Comparison of ENCODE assay signal across 8 cellular contexts in genomic region chr14:104799239-104799599, GRCh38. TPM values are rescaled to one million over a fixed set of nuclear protein-coding genes. Genes with fewer than 3 reads are reported as not detected.
DNase-seq lines count a peak whose midpoint lies in the region; ATAC-seq, FAIRE-seq and TF ChIP-seq lines count a peak whose summit lies in the region.

No MANE protein-coding gene starts in this region.

- intact Hi-C loops in left ventricle myocardium superior (cut with micrococcal nuclease) = no loop called here

- TF ChIP-seq CTCF in right atrium auricular region (IDR thresholded peaks at IDR 0.05) (no peak), H1 (IDR thresholded peaks at IDR 0.05; ENCODE audit: control extremely low read depth in 1 of 3, insufficient read depth in 1 of 3, low read depth in 1 of 3, low read length in 3 of 3) (no peak)

- H3K36me3 ChIP-seq in right atrium auricular region (no peaks in the 10 kb centered on the region), H1 (ENCODE audit: control insufficient read depth in 2 of 4, insufficient read depth in 4 of 4, low read length in 3 of 4) (no peaks in the 10 kb centered on the region), neuronal stem cell (replicated peaks in 1 of 2; ENCODE audit: control insufficient read depth in 2 of 2, insufficient read depth in 2 of 2, low read length in 2 of 2) (no peaks in the 10 kb centered on the region)

- FAIRE-seq in H1 (lab: Jason Lieb, UNC) = no peak

- H3K4me2 ChIP-seq in H1 (ENCODE audit: insufficient read depth in 1 of 2, low read depth in 2 of 2, low read length in 2 of 2) (peak overlapping the region; percentile 90 to 92), neuronal stem cell (ENCODE audit: insufficient read depth, low read length, poor library complexity, severe bottlenecking) (no peak overlapping the region)

- H3K23me2 ChIP-seq in H1 (ENCODE audit: low read depth, low read length) = peaks cover 23% of the 10 kb centered on the region

- ATAC-seq in left ventricle myocardium superior = no peak
- ATAC-seq in HG03025 (IDR thresholded peaks at IDR 0.05; ENCODE audit: low FRiP score, unreplicated experiment) = no peak
- ATAC-seq in GM21381 (IDR thresholded peaks at IDR 0.05; ENCODE audit: unreplicated experiment) = no peak
- ATAC-seq in HG03196 (IDR thresholded peaks at IDR 0.05; ENCODE audit: unreplicated experiment) = no peak

- POLR2A ChIA-PET in H1 (lab: Charles Lee; ENCODE audit: partially characterized antibody) = interaction anchor here (0.9 to 2.1 kb wide), 3 partner anchors 27 to 122 kb away, joined by 3 to 6 read pairs (median 4); no protein-coding TSS in a partner anchor

- no peaks in the 10 kb centered on the region for H3K79me1 ChIP-seq in H1 (ENCODE audit: low read depth, low read length)
- peaks cover 7% of the 10 kb centered on the region for H3K79me1 ChIP-seq in neuronal stem cell (ENCODE audit: low read depth, low read length)

- H2AFZ ChIP-seq in H1 (ENCODE audit: low read length) = no peak overlapping the region
- H2AFZ ChIP-seq in neuronal stem cell (ENCODE audit: low read length) = peak overlapping the region; percentile 84

- H3K9ac ChIP-seq in H1 (replicated peaks in 1 of 4; ENCODE audit: extremely low read depth in 1 of 4, low read depth in 3 of 4, low read length in 3 of 4) (no peak overlapping the region), neuronal stem cell (ENCODE audit: low read depth, low read length, poor library complexity) (no peak overlapping the region)

- H2BK20ac ChIP-seq in H1 (ENCODE audit: low read length) = peak overlapping the region; percentile 27; the same call in 1 of the 2 replicates

- H2BK5ac ChIP-seq in H1 (ENCODE audit: low read depth, low read length) (no peak overlapping the region), neuronal stem cell (ENCODE audit: low read length) (no peak overlapping the region)

- WGBS in H1 (ENCODE audit: extremely low coverage in 1 of 2, insufficient coverage in 1 of 2, insufficient read length in 1 of 2, insufficient replicate concordance in 2 of 2, low coverage in 1 of 2, low lambda C conversion rate in 2 of 2, missing lambda C conversion rate in 1 of 2), 2 experiments = 44% methylated on average over 7 of the region's 7 CpGs; no CpG with 5 or more reads in 1 of the 2 experiments
- no CpG with 5 or more reads among the region's 7 CpGs for WGBS in neuronal stem cell (ENCODE audit: extremely low coverage in 2 of 2, insufficient read length in 2 of 2, insufficient replicate concordance in 1 of 2), 2 donors

- H3K4me1 ChIP-seq in right atrium auricular region (peaks cover 0 to 70% of the 10 kb centered on the region in 2 donors), H1 (replicated peaks in 1 of 4; ENCODE audit: control insufficient read depth in 3 of 4, insufficient read depth in 4 of 4, low read length in 3 of 4) (peaks cover 0 to 36% (median 29%) of the 10 kb centered on the region in 4 experiments; a peak in 6 of 7 replicates), neuronal stem cell (ENCODE audit: control insufficient read depth in 2 of 2, insufficient read depth in 1 of 2, low read depth in 1 of 2, low read length in 2 of 2) (peaks cover 15 to 40% of the 10 kb centered on the region in 2 donors)

- no peak overlapping the region for H3K4ac ChIP-seq in H1 (replicated peaks; ENCODE audit: insufficient read length, low read depth, low read length)
- no peak overlapping the region for H3K4ac ChIP-seq in neuronal stem cell (ENCODE audit: low read length)

- H2BK120ac ChIP-seq in H1 (replicated peaks; ENCODE audit: low read depth, low read length) = no peak overlapping the region
- no peak overlapping the region for H2BK120ac ChIP-seq in neuronal stem cell (ENCODE audit: low read depth, low read length)

- no peak overlapping the region for H3K23ac ChIP-seq in H1 (ENCODE audit: insufficient read length)
- H3K23ac ChIP-seq in neuronal stem cell (ENCODE audit: low read depth, low read length, poor library complexity) = peak overlapping the region; percentile 22

- H3K4me3 ChIP-seq in right atrium auricular region (no peak overlapping the region), H1 (ENCODE audit: extremely low read depth in 1 of 4, insufficient read depth in 2 of 4, low read depth in 3 of 4, low read length in 4 of 4) (peak overlapping the region; percentile 64 to 85 (median 76); a peak in 6 of 8 replicates), neuronal stem cell (ENCODE audit: low read length in 2 of 2) (no peak overlapping the region)

- H3K9me3 ChIP-seq in right atrium auricular region (no peaks in the 10 kb centered on the region), H1 (ENCODE audit: insufficient read depth in 2 of 2, low read depth in 1 of 2, low read length in 1 of 2) (no peaks in the 10 kb centered on the region), neuronal stem cell (replicated peaks in 1 of 2; ENCODE audit: control insufficient read depth in 2 of 2, insufficient read depth in 1 of 2, low read depth in 1 of 2, low read length in 2 of 2) (peaks cover 0 to 1% of the 10 kb centered on the region in 2 donors)

- no peak overlapping the region for H4K91ac ChIP-seq in H1 (replicated peaks; ENCODE audit: insufficient read length, low read length)
- no peak overlapping the region for H4K91ac ChIP-seq in neuronal stem cell (ENCODE audit: low read depth, low read length, poor library complexity)

- H2BK12ac ChIP-seq in H1 (ENCODE audit: low read depth, low read length) = 0 out of 2 replicates have a peak overlapping the region, but pooled peaks have one; percentile 50
- no peak overlapping the region for H2BK12ac ChIP-seq in neuronal stem cell (ENCODE audit: low read length)

- H4K20me1 ChIP-seq in H1 (replicated peaks in 1 of 2; ENCODE audit: control insufficient read depth in 1 of 2, insufficient read depth in 2 of 2, low read length in 2 of 2) = peaks cover 3 to 13% of the 10 kb centered on the region in 2 experiments

- TF ChIP-seq EP300 in H1 (IDR thresholded peaks at IDR 0.05; ENCODE audit: borderline replicate concordance in 1 of 2, low read depth in 2 of 2, low read length in 2 of 2) = no peak

- 0 out of 2 replicates have a peak overlapping the region, but pooled peaks have one; percentile 46 for H2BK15ac ChIP-seq in H1 (ENCODE audit: low read length)
- H2BK15ac ChIP-seq in neuronal stem cell (ENCODE audit: low read length) = no peak overlapping the region

- H3K27me3 ChIP-seq in right atrium auricular region (no peaks in the 10 kb centered on the region), H1 (replicated peaks in 1 of 4; ENCODE audit: control insufficient read depth in 3 of 4, extremely low read depth in 1 of 4, insufficient read depth in 3 of 4, low read length in 3 of 4) (peaks cover 20 to 76% (median 60%) of the 10 kb centered on the region in 4 experiments), neuronal stem cell (ENCODE audit: control insufficient read depth in 3 of 3, insufficient read depth in 3 of 3, low read depth in 1 of 3, low read length in 3 of 3) (peaks cover 20 to 74% (median 59%) of the 10 kb centered on the region in 3 experiments)

- H2AK5ac ChIP-seq in H1 (ENCODE audit: low read depth, low read length) (no peak overlapping the region), neuronal stem cell (ENCODE audit: low read depth, low read length) (no peak overlapping the region)

- TF ChIP-seq RAD21 in H1 (IDR thresholded peaks at IDR 0.05 in 1 of 2, conservative IDR thresholded peaks at IDR 0.05 in 1 of 2; ENCODE audit: low read depth in 2 of 2, low read length in 2 of 2) = no peak

- H3K56ac ChIP-seq in H1 (replicated peaks; ENCODE audit: insufficient read length, low read depth, low read length) = no peak overlapping the region

- H4K8ac ChIP-seq in H1 (ENCODE audit: extremely low read depth, insufficient read depth, low read length) (no peak overlapping the region), neuronal stem cell (ENCODE audit: low read depth, low read length) (no peak overlapping the region)

- DNase-seq in right atrium auricular region (ENCODE audit: low spot score) = no peak
- DNase-seq in left ventricle myocardium superior = no peak
- no peak for DNase-seq in H1 (ENCODE audit: low read depth in 1 of 2, low spot score in 2 of 2)
- DNase-seq in neuronal stem cell (ENCODE audit: low spot score) = no peak
- DNase-seq in T-helper 9 cell = no peak

- CTCF ChIA-PET in H1 (lab: Charles Lee; ENCODE audit: partially characterized antibody) = interaction anchor here (1.5 to 2.9 kb wide), 6 partner anchors 19 to 74 kb away, joined by 4 to 15 read pairs (median 6); partner anchors contain the start of gene SIVA1

- H3K18ac ChIP-seq in H1 (ENCODE audit: extremely low read depth, low read length) (peak overlapping the region; percentile 48; the same call in 1 of the 2 replicates), neuronal stem cell (ENCODE audit: low read length) (no peak overlapping the region)

- no peak for TF ChIP-seq POLR2A in H1 (IDR thresholded peaks at IDR 0.05; ENCODE audit: control extremely low read depth in 1 of 2, low read depth in 2 of 2, low read length in 2 of 2)

- no peaks in the 10 kb centered on the region for H3K79me2 ChIP-seq in H1 (ENCODE audit: control insufficient read depth in 1 of 2, insufficient read depth in 2 of 2, low read length in 2 of 2)

- H4K5ac ChIP-seq in H1 (ENCODE audit: insufficient read length, low read depth, low read length) = no peak overlapping the region

- H3K14ac ChIP-seq in H1 (ENCODE audit: insufficient read length) = no peak overlapping the region
- H3K14ac ChIP-seq in neuronal stem cell (ENCODE audit: low read length) = no peak overlapping the region

- H3K27ac ChIP-seq in right atrium auricular region = peak overlapping the region; percentile 96
- no peak overlapping the region for H3K27ac ChIP-seq in H1 (ENCODE audit: low read depth, low read length)
- no peak overlapping the region for H3K27ac ChIP-seq in neuronal stem cell (replicated peaks; ENCODE audit: low read length)

RNA-seq across cellular contexts. Expression of gene ZBTB42, which starts 1.7 kb away (rescaled TPM):
- 1 to 10 TPM; 8.5 to 9.0 TPM for total RNA-seq in right atrium auricular region
- total RNA-seq in left ventricle myocardium superior = 5.3 TPM
- total RNA-seq in H1 (2021; fragmentation: NEBNext Ultra II Directional; extraction: Animal tissue kit (Norgen Biotek cat#: 25700)) = 2.8 and 2.9 TPM in 2 replicates
- polyA plus RNA-seq in H1 (2011; rRNA removed) = 3.1 and 3.7 TPM in 2 replicates
- 2.5 TPM for polyA plus RNA-seq in H1 (2011; cell fraction: cytosol; rRNA removed)
- polyA plus RNA-seq in H1 (2011; cell fraction: nucleus; rRNA removed) = 4.0 TPM
- polyA plus RNA-seq in H1 (2012, experiment 1 of 2) = 1.5 to 3.3 TPM (median 2.9 TPM) in 4 replicates
- 2.3 TPM for polyA plus RNA-seq in H1 (2012, experiment 2 of 2)
- polyA plus RNA-seq in H1 (2013, experiment 1 of 2) = 1.2 TPM
- polyA plus RNA-seq in H1 (2013, experiment 2 of 2) = 1.2 TPM
- 3.4 and 4.0 TPM in 2 replicates for polyA minus RNA-seq in H1 (2011; rRNA and poly(A)+ RNA removed)
- polyA minus RNA-seq in H1 (2011; cell fraction: cytosol; rRNA and poly(A)+ RNA removed) = 2.7 TPM
- 7.3 TPM for polyA minus RNA-seq in H1 (2011; cell fraction: nucleus; rRNA and poly(A)+ RNA removed)
- polyA plus RNA-seq in neuronal stem cell (2013, experiment 1 of 2) = 0.95 TPM
- 0.87 TPM for polyA plus RNA-seq in neuronal stem cell (2013, experiment 2 of 2)

RNA-seq across cellular contexts. Expression of gene AKT1, which starts 3.7 kb away (rescaled TPM):
- total RNA-seq in right atrium auricular region (10 to 100 TPM; 77.7 to 93.8 TPM), left ventricle myocardium superior (142 TPM)
- total RNA-seq in H1 (2021; fragmentation: NEBNext Ultra II Directional; extraction: Animal tissue kit (Norgen Biotek cat#: 25700)) = 62.1 and 71.5 TPM in 2 replicates
- 68.1 and 89.8 TPM in 2 replicates for polyA plus RNA-seq in H1 (2011; rRNA removed)
- polyA plus RNA-seq in H1 (2011; cell fraction: cytosol; rRNA removed) = 86.7 TPM
- 135 TPM for polyA plus RNA-seq in H1 (2011; cell fraction: nucleus; rRNA removed)
- 53.7 to 73.1 TPM (median 68.0 TPM) in 4 replicates for polyA plus RNA-seq in H1 (2012, experiment 1 of 2)
- 53.5 TPM for polyA plus RNA-seq in H1 (2012, experiment 2 of 2)
- 44.6 TPM for polyA plus RNA-seq in H1 (2013, experiment 1 of 2)
- 45.6 TPM for polyA plus RNA-seq in H1 (2013, experiment 2 of 2)
- 43.3 and 54.9 TPM in 2 replicates for polyA minus RNA-seq in H1 (2011; rRNA and poly(A)+ RNA removed)
- polyA minus RNA-seq in H1 (2011; cell fraction: cytosol; rRNA and poly(A)+ RNA removed) = 46.9 TPM
- polyA minus RNA-seq in H1 (2011; cell fraction: nucleus; rRNA and poly(A)+ RNA removed) = 28.2 TPM
- 84.4 TPM for polyA plus RNA-seq in neuronal stem cell (2013, experiment 1 of 2)
- 82.3 TPM for polyA plus RNA-seq in neuronal stem cell (2013, experiment 2 of 2)

RNA-seq across cellular contexts. Expression of gene SIVA1, which starts 46.3 kb away (rescaled TPM):
- total RNA-seq in right atrium auricular region (100 to 1,000 TPM; 137 to 238 TPM), left ventricle myocardium superior (65.1 TPM)
- 123 and 135 TPM in 2 replicates for total RNA-seq in H1 (2021; fragmentation: NEBNext Ultra II Directional; extraction: Animal tissue kit (Norgen Biotek cat#: 25700))
- polyA plus RNA-seq in H1 (2011; rRNA removed) = 517 and 589 TPM in 2 replicates
- 330 TPM for polyA plus RNA-seq in H1 (2011; cell fraction: cytosol; rRNA removed)
- polyA plus RNA-seq in H1 (2011; cell fraction: nucleus; rRNA removed) = 307 TPM
- polyA plus RNA-seq in H1 (2012, experiment 1 of 2) = 85.5 to 181 TPM (median 172 TPM) in 4 replicates
- polyA plus RNA-seq in H1 (2012, experiment 2 of 2) = 271 TPM
- 207 TPM for polyA plus RNA-seq in H1 (2013, experiment 1 of 2)
- polyA plus RNA-seq in H1 (2013, experiment 2 of 2) = 187 TPM
- 23.9 and 34.6 TPM in 2 replicates for polyA minus RNA-seq in H1 (2011; rRNA and poly(A)+ RNA removed)
- polyA minus RNA-seq in H1 (2011; cell fraction: cytosol; rRNA and poly(A)+ RNA removed) = 70.6 TPM
- polyA minus RNA-seq in H1 (2011; cell fraction: nucleus; rRNA and poly(A)+ RNA removed) = 52.2 TPM
- 109 TPM for polyA plus RNA-seq in neuronal stem cell (2013, experiment 1 of 2)
- polyA plus RNA-seq in neuronal stem cell (2013, experiment 2 of 2) = 114 TPM

Comparison
In these comparisons a context has a peak if more than half of its experiments do, and no peak if none do; other contexts are left out.
1. H3K27ac ChIP-seq: peak in right atrium auricular region (2 of 2); none in H1 (single experiment) and neuronal stem cell (single experiment).
2. H3K4me3 ChIP-seq: peak in H1 (4 of 4); none in right atrium auricular region (0 of 2) and neuronal stem cell (0 of 2).